14 cellular contexts compared by ENCODE assay signal in genomic region chr4:8241211-8241779, GRCh38. TPM values are rescaled to one million over a fixed set of nuclear protein-coding genes. Genes with fewer than 3 reads are reported as not detected.
DNase-seq lines count a peak whose midpoint lies in the region; ATAC-seq, FAIRE-seq and TF ChIP-seq lines count a peak whose summit lies in the region.
"Had no signal": no experiment of that assay in that cellular context is flagged by ENCODE, and none has a peak within 500 bp of the region (broad histone marks: within the 10 kb centered on the region; RNA-seq: fewer than 3 reads in every experiment).

No MANE protein-coding gene starts in this region.

- H3K36me3 Mint-ChIP-seq in CD4-positive, CD25-positive, alpha-beta regulatory T cell, result peaks cover 5% of the 10 kb centered on the region
- peaks cover 25 to 30% of the 10 kb centered on the region in 2 donors for H3K36me3 Mint-ChIP-seq in stimulated activated naive B cell treated with anti-CD40 and anti-IgM and Interleukin-4, amounts not matched to agents 10 μg/mL and 1 μg/mL and 100 μg/mL, for 72 hours

- ATAC-seq in CD4-positive, CD25-positive, alpha-beta regulatory T cell (ENCODE audit: low read depth in 2 of 2), result no peak
- no peak for ATAC-seq in stimulated activated naive B cell treated with anti-CD40 and anti-IgM and Interleukin-4, amounts not matched to agents 10 μg/mL and 1 μg/mL and 100 μg/mL, for 72 hours (replicated peaks)

- no peak overlapping the region for H3K4me3 Mint-ChIP-seq in CD4-positive, CD25-positive, alpha-beta regulatory T cell
- no peak overlapping the region for H3K4me3 Mint-ChIP-seq in stimulated activated naive B cell treated with anti-CD40 and anti-IgM and Interleukin-4, amounts not matched to agents 10 μg/mL and 1 μg/mL and 100 μg/mL, for 72 hours
- H3K4me3 Mint-ChIP-seq: CD4-positive, alpha-beta T cell; GM23338 had no signal

- H3K79me2 ChIP-seq in mesendoderm (ENCODE audit: control insufficient read depth, insufficient read depth, low read length), result no peaks in the 10 kb centered on the region

- FAIRE-seq in kidney (lab: Jason Lieb, UNC), result no peak
- FAIRE-seq: GM18507 had no signal

- TF ChIP-seq CTCF in RWPE1 (conservative IDR thresholded peaks at IDR 0.05; ENCODE audit: low read depth) (no peak), kidney (IDR thresholded peaks at IDR 0.05; ENCODE audit: borderline replicate concordance, extremely low read depth, insufficient read depth) (no peak)

- no peak overlapping the region for H4K5ac ChIP-seq in mesendoderm (ENCODE audit: low read length)

- H3K9me3 ChIP-seq in CD4-positive, CD25-positive, alpha-beta regulatory T cell (ENCODE audit: control insufficient read depth in 2 of 2, low read length in 2 of 2), result no peaks in the 10 kb centered on the region
- no peaks in the 10 kb centered on the region for H3K9me3 ChIP-seq in kidney (ENCODE audit: control insufficient read depth in 1 of 2, low read length in 2 of 2)
- H3K9me3 ChIP-seq: SJSA1 had no signal

- no peak overlapping the region for H3K56ac ChIP-seq in mesendoderm (ENCODE audit: low read length)

- DNase-seq in CD4-positive, CD25-positive, alpha-beta regulatory T cell, result no peak
- DNase-seq in RWPE1 (ENCODE audit: low spot score), result no peak
- DNase-seq in kidney, result peak; percentile 77
- DNase-seq in stimulated activated naive B cell treated with anti-CD40 and anti-IgM and Interleukin-4, amounts not matched to agents 10 μg/mL and 1 μg/mL and 100 μg/mL, for 72 hours, result no peak
- DNase-seq in NCI-H510A treated with DMSO at 0.1 percent for 48 hours (lab: John Stamatoyannopoulos, UW), result no peak
- DNase-seq in NCI-H1930 (lab: John Stamatoyannopoulos, UW), result no peak
- no peak for DNase-seq in mesendoderm
- DNase-seq: ACHN, NCI-H524, PC-3 had no signal

- no peak overlapping the region for H3K4me2 ChIP-seq in mesendoderm (ENCODE audit: low read length)
- H3K4me2 ChIP-seq: GM23338 had no signal

- H3K9me3 Mint-ChIP-seq in CD4-positive, CD25-positive, alpha-beta regulatory T cell, result peaks cover 0 to 1% (median 0%) of the 10 kb centered on the region in 7 donors
- H3K9me3 Mint-ChIP-seq in stimulated activated naive B cell treated with anti-CD40 and anti-IgM and Interleukin-4, amounts not matched to agents 10 μg/mL and 1 μg/mL and 100 μg/mL, for 72 hours, result no peaks in the 10 kb centered on the region
- H3K9me3 Mint-ChIP-seq: CD4-positive, alpha-beta T cell; GM23338 had no signal

- no peak overlapping the region for H3K4ac ChIP-seq in mesendoderm (ENCODE audit: low read depth, low read length)

- H3K18ac ChIP-seq in mesendoderm (ENCODE audit: low read length), result no peak overlapping the region

- H3K27me3 ChIP-seq in CD4-positive, CD25-positive, alpha-beta regulatory T cell (ENCODE audit: control insufficient read depth, insufficient read depth, low read length), result no peaks in the 10 kb centered on the region
- H3K27me3 ChIP-seq in mesendoderm (ENCODE audit: insufficient read depth, low read length, poor library complexity), result no peaks in the 10 kb centered on the region
- H3K27me3 ChIP-seq: SJSA1 had no signal

- H3K23ac ChIP-seq in mesendoderm (ENCODE audit: low read length), result no peak overlapping the region

- CTCF ChIA-PET in RWPE1 (lab: Yijun Ruan, JAX), result interaction anchor here (1.2 to 2.0 kb wide), 4 partner anchors 9 to 164 kb away, joined by 4 to 16 read pairs (median 6); no protein-coding TSS in a partner anchor

- no peaks in the 10 kb centered on the region for H3K27me3 Mint-ChIP-seq in CD4-positive, CD25-positive, alpha-beta regulatory T cell
- H3K27me3 Mint-ChIP-seq in stimulated activated naive B cell treated with anti-CD40 and anti-IgM and Interleukin-4, amounts not matched to agents 10 μg/mL and 1 μg/mL and 100 μg/mL, for 72 hours, result no peaks in the 10 kb centered on the region
- H3K27me3 Mint-ChIP-seq: CD4-positive, alpha-beta T cell had no signal

- no peak overlapping the region for H4K8ac ChIP-seq in mesendoderm (ENCODE audit: low read depth, low read length)

- no peaks in the 10 kb centered on the region for H3K79me1 ChIP-seq in mesendoderm (ENCODE audit: low read length)

- H3K36me3 ChIP-seq in CD4-positive, CD25-positive, alpha-beta regulatory T cell (ENCODE audit: control insufficient read depth, insufficient read depth, low read length), result peaks cover 3% of the 10 kb centered on the region
- H3K36me3 ChIP-seq in kidney (ENCODE audit: control insufficient read depth in 1 of 2, insufficient read depth in 2 of 2, low read length in 2 of 2) (peaks cover 13 to 30% of the 10 kb centered on the region in 2 donors), mesendoderm (ENCODE audit: control insufficient read depth, insufficient read depth, low read length) (no peaks in the 10 kb centered on the region)
- H3K36me3 ChIP-seq: SJSA1 had no signal

- H3K27ac Mint-ChIP-seq in CD4-positive, CD25-positive, alpha-beta regulatory T cell, result no peak overlapping the region
- peak overlapping the region; percentile 9 for H3K27ac Mint-ChIP-seq in stimulated activated naive B cell treated with anti-CD40 and anti-IgM and Interleukin-4, amounts not matched to agents 10 μg/mL and 1 μg/mL and 100 μg/mL, for 72 hours
- H3K27ac Mint-ChIP-seq: CD4-positive, alpha-beta T cell; GM23338 had no signal

- H2BK15ac ChIP-seq in mesendoderm (replicated peaks; ENCODE audit: low read depth), result no peak overlapping the region

- H3K4me3 ChIP-seq in CD4-positive, CD25-positive, alpha-beta regulatory T cell (ENCODE audit: low read depth, low read length), result no peak overlapping the region
- H3K4me3 ChIP-seq in kidney (ENCODE audit: low read length in 2 of 2) (no peak overlapping the region), mesendoderm (ENCODE audit: low read length) (no peak overlapping the region)
- H3K4me3 ChIP-seq: GM23338, SJSA1 had no signal

- H3K4me1 ChIP-seq in CD4-positive, CD25-positive, alpha-beta regulatory T cell (ENCODE audit: control insufficient read depth, insufficient read depth, low read length, poor library complexity, severe bottlenecking), result peaks cover 9% of the 10 kb centered on the region
- H3K4me1 ChIP-seq in kidney (ENCODE audit: control insufficient read depth in 1 of 2, insufficient read depth in 1 of 2, low read depth in 1 of 2, low read length in 2 of 2) (peaks cover 0 to 3% of the 10 kb centered on the region in 2 donors), mesendoderm (ENCODE audit: control insufficient read depth, low read depth, low read length) (peaks cover 4% of the 10 kb centered on the region)

- no peak overlapping the region for H2BK5ac ChIP-seq in mesendoderm (ENCODE audit: low read length)

- H3K4me1 Mint-ChIP-seq in CD4-positive, CD25-positive, alpha-beta regulatory T cell, result peaks cover 0 to 11% (median 4%) of the 10 kb centered on the region in 4 donors
- H3K4me1 Mint-ChIP-seq in stimulated activated naive B cell treated with anti-CD40 and anti-IgM and Interleukin-4, amounts not matched to agents 10 μg/mL and 1 μg/mL and 100 μg/mL, for 72 hours, result peaks cover 17 to 41% of the 10 kb centered on the region in 2 donors

- H3K9ac ChIP-seq in kidney (ENCODE audit: low read length in 2 of 2), result no peak overlapping the region
- no peak overlapping the region for H3K9ac ChIP-seq in mesendoderm (ENCODE audit: low read length)

- peak overlapping the region; percentile 14 for H3K27ac ChIP-seq in CD4-positive, CD25-positive, alpha-beta regulatory T cell (ENCODE audit: insufficient read depth, low read length, poor library complexity, severe bottlenecking)
- H3K27ac ChIP-seq in RWPE1 (peak overlapping the region; percentile 24), kidney (ENCODE audit: low read depth in 2 of 2, low read length in 2 of 2) (no peak overlapping the region), mesendoderm (ENCODE audit: low read depth, low read length) (no peak overlapping the region)
- H3K27ac ChIP-seq: SJSA1 had no signal

- H2AK5ac ChIP-seq in mesendoderm (ENCODE audit: low read length), result no peak overlapping the region

- no peak overlapping the region for H2BK120ac ChIP-seq in mesendoderm (ENCODE audit: low read depth, low read length)

- intact Hi-C loops in kidney (cut with DNase I), result loop anchor here (10.0 kb wide), 1 partner anchor 164 kb away; no protein-coding TSS in a partner anchor

- WGBS in mesendoderm (ENCODE audit: extremely low coverage, insufficient coverage, low lambda C conversion rate), result no CpG with 5 or more reads among the region's 14 CpGs

- POLR2A ChIA-PET in RWPE1 (lab: Yijun Ruan, JAX; ENCODE audit: low non-redundant PET), result no interaction called here

RNA-seq across cellular contexts. Expression of gene HTRA3, which starts 28.3 kb away (rescaled TPM):
- total RNA-seq in CD4-positive, CD25-positive, alpha-beta regulatory T cell, result not detected
- polyA plus RNA-seq in CD4-positive, CD25-positive, alpha-beta regulatory T cell, result not detected
- total RNA-seq in kidney, result 1.7 TPM
- 6.5 TPM for polyA plus RNA-seq in kidney (ENCODE audit: insufficient read depth, low read depth, low replicate concordance)
- polyA plus RNA-seq in mesendoderm (2013, experiment 1 of 2), result 1.8 TPM
- 1.9 TPM for polyA plus RNA-seq in mesendoderm (2013, experiment 2 of 2)
- total RNA-seq: CD4-positive, alpha-beta T cell had no signal

RNA-seq across cellular contexts. Expression of gene SH3TC1, which starts 42.2 kb away (rescaled TPM):
- total RNA-seq in CD4-positive, CD25-positive, alpha-beta regulatory T cell, result 125 TPM
- polyA plus RNA-seq in CD4-positive, CD25-positive, alpha-beta regulatory T cell, result 10 to 100 TPM; 10.6 to 21.1 (median 15.3) TPM
- total RNA-seq in kidney, result 127 TPM
- 43.1 TPM for polyA plus RNA-seq in kidney (ENCODE audit: insufficient read depth, low read depth, low replicate concordance)
- 0.17 TPM for polyA plus RNA-seq in mesendoderm (2013, experiment 1 of 2)
- 0.13 TPM for polyA plus RNA-seq in mesendoderm (2013, experiment 2 of 2)
- polyA plus RNA-seq: GM23338 had no signal

Comparison
In these comparisons a context has a peak if more than half of its experiments do, and no peak if none do; other contexts are left out.
1. H3K27ac ChIP-seq: peak in CD4-positive, CD25-positive, alpha-beta regulatory T cell (single experiment) and RWPE1 (single experiment); none in kidney (0 of 2) and mesendoderm (single experiment).